13 cellular contexts compared by ENCODE assay signal in genomic region chr9:112327718-112328450, GRCh38. TPM values are rescaled to one million over a fixed set of nuclear protein-coding genes. Genes with fewer than 3 reads are reported as not detected.
DNase-seq lines count a peak whose midpoint lies in the region; ATAC-seq and TF ChIP-seq lines count a peak whose summit lies in the region.
"Had no signal": no experiment of that assay in that cellular context is flagged by ENCODE, and none has a peak within 500 bp of the region (broad histone marks: within the 10 kb centered on the region; RNA-seq: fewer than 3 reads in every experiment).

No MANE protein-coding gene starts in this region.

- no peak overlapping the region for H3K4me3 ChIP-seq in CD8-positive, alpha-beta T cell (ENCODE audit: low read depth, low read length)
- H3K4me3 ChIP-seq in left lung: no peak overlapping the region
- H3K4me3 ChIP-seq: tibial nerve had no signal

- no peak for TF ChIP-seq CTCF in CD8-positive, alpha-beta T cell (IDR thresholded peaks at IDR 0.05)
- TF ChIP-seq CTCF in HFFc6 (IDR thresholded peaks at IDR 0.05) (no peak), left lung (IDR thresholded peaks at IDR 0.05) (no peak)

- H3K27me3 ChIP-seq in CD8-positive, alpha-beta T cell (ENCODE audit: insufficient read depth, low read length): no peaks in the 10 kb centered on the region
- H3K27me3 ChIP-seq in left lung: no peaks in the 10 kb centered on the region
- H3K27me3 ChIP-seq: tibial nerve had no signal

- peaks cover 81% of the 10 kb centered on the region for H3K4me1 Mint-ChIP-seq in CD8-positive, alpha-beta T cell (ENCODE audit: low read depth)
- H3K4me1 Mint-ChIP-seq in HFFc6 (ENCODE audit: low read depth): peaks cover 50% of the 10 kb centered on the region
- H3K4me1 Mint-ChIP-seq in activated CD8-positive, alpha-beta T cell treated with anti-CD3 and anti-CD28 coated beads, Interleukin-2, amount 10 ng/mL, durations not matched to agents 7 days and 5 days (ENCODE audit: low read depth): peaks cover 59% of the 10 kb centered on the region

- H3K27ac Mint-ChIP-seq in CD8-positive, alpha-beta T cell: peak overlapping the region; percentile 39
- peak overlapping the region; percentile 29 for H3K27ac Mint-ChIP-seq in HFFc6
- H3K27ac Mint-ChIP-seq in activated CD8-positive, alpha-beta T cell treated with anti-CD3 and anti-CD28 coated beads, Interleukin-2, amount 10 ng/mL, durations not matched to agents 7 days and 5 days: peak overlapping the region; percentile 62

- H3K9me3 ChIP-seq in CD8-positive, alpha-beta T cell (ENCODE audit: low read length): no peaks in the 10 kb centered on the region
- no peaks in the 10 kb centered on the region for H3K9me3 ChIP-seq in left lung

- H3K36me3 ChIP-seq in CD8-positive, alpha-beta T cell (ENCODE audit: insufficient read depth, low read length): no peaks in the 10 kb centered on the region
- H3K36me3 ChIP-seq in left lung: no peaks in the 10 kb centered on the region

- no peak overlapping the region for H3K27ac ChIP-seq in CD8-positive, alpha-beta T cell (ENCODE audit: low read depth, low read length)
- no peak overlapping the region for H3K27ac ChIP-seq in left lung
- H3K27ac ChIP-seq: tibial nerve had no signal

- ATAC-seq in CD8-positive, alpha-beta T cell: no peak
- no peak for ATAC-seq in activated CD8-positive, alpha-beta T cell treated with anti-CD3 and anti-CD28 coated beads, Interleukin-2, amount 10 ng/mL, durations not matched to agents 7 days and 5 days
- peak; percentile 36 for ATAC-seq in left lung
- ATAC-seq: Right ventricle myocardium inferior had no signal

- H3K9me3 Mint-ChIP-seq in CD8-positive, alpha-beta T cell: peaks cover 12% of the 10 kb centered on the region
- no peaks in the 10 kb centered on the region for H3K9me3 Mint-ChIP-seq in HFFc6
- peaks cover 21% of the 10 kb centered on the region for H3K9me3 Mint-ChIP-seq in activated CD8-positive, alpha-beta T cell treated with anti-CD3 and anti-CD28 coated beads, Interleukin-2, amount 10 ng/mL, durations not matched to agents 7 days and 5 days (ENCODE audit: insufficient read depth)

- H3K27me3 Mint-ChIP-seq in CD8-positive, alpha-beta T cell (ENCODE audit: low read depth): no peaks in the 10 kb centered on the region
- H3K27me3 Mint-ChIP-seq in HFFc6 (ENCODE audit: insufficient read depth): no peaks in the 10 kb centered on the region
- no peaks in the 10 kb centered on the region for H3K27me3 Mint-ChIP-seq in activated CD8-positive, alpha-beta T cell treated with anti-CD3 and anti-CD28 coated beads, Interleukin-2, amount 10 ng/mL, durations not matched to agents 7 days and 5 days (ENCODE audit: low read depth)

- peaks cover 25% of the 10 kb centered on the region for H3K4me1 ChIP-seq in CD8-positive, alpha-beta T cell (ENCODE audit: insufficient read depth, low read length)
- peaks cover 9 to 63% of the 10 kb centered on the region in 2 donors for H3K4me1 ChIP-seq in left lung

- intact Hi-C loops in CD8-positive, alpha-beta T cell (cut with DNase I, micrococcal nuclease): loop anchor here in 1 of 2 experiments (5.0 to 10.0 kb wide), 2 partner anchors 34 to 103 kb away; no protein-coding TSS in a partner anchor
- intact Hi-C loops in left lung (cut with DNase I): no loop called here
- intact Hi-C loops in cardiac septum (cut with DNase I): no loop called here

- H3K4me3 Mint-ChIP-seq in CD8-positive, alpha-beta T cell: peak overlapping the region; percentile 3
- no peak overlapping the region for H3K4me3 Mint-ChIP-seq in HFFc6
- H3K4me3 Mint-ChIP-seq in activated CD8-positive, alpha-beta T cell treated with anti-CD3 and anti-CD28 coated beads, Interleukin-2, amount 10 ng/mL, durations not matched to agents 7 days and 5 days: no peak overlapping the region

- no peak for DNase-seq in CD8-positive, alpha-beta T cell
- DNase-seq in HFFc6: no peak
- DNase-seq in activated CD8-positive, alpha-beta T cell treated with anti-CD3 and anti-CD28 coated beads, Interleukin-2, amount 10 ng/mL, durations not matched to agents 7 days and 5 days: no peak
- DNase-seq in left lung: no peak
- no peak for DNase-seq in NK-92 (lab: John Stamatoyannopoulos, UW; ENCODE audit: unreplicated experiment)
- DNase-seq in cardiac septum (ENCODE audit: low spot score): no peak
- DNase-seq in DMS 273 treated with DMSO at 0.1 percent for 48 hours (lab: John Stamatoyannopoulos, UW): no peak
- no peak for DNase-seq in DMS 273 (lab: John Stamatoyannopoulos, UW; ENCODE audit: unreplicated experiment)
- DNase-seq: activated CD4-positive, alpha-beta T cell treated with anti-CD3 and anti-CD28 coated beads for 4 hours; DMS153; posterior cingulate gyrus had no signal

- POLR2A ChIA-PET in CD8-positive, alpha-beta T cell (lab: Charles Lee): interaction anchor here (1.1 kb wide), 1 partner anchor 32 kb away, joined by 4 read pairs; no protein-coding TSS in a partner anchor
- POLR2A ChIA-PET in activated CD8-positive, alpha-beta T cell treated with anti-CD3 and anti-CD28 coated beads, Interleukin-2, amount 10 ng/mL, durations not matched to agents 7 days and 5 days (lab: Charles Lee): interaction anchor here (0.5 to 1.2 kb wide), 3 partner anchors 12 to 846 kb away, joined by 3 to 4 read pairs (median 3); no protein-coding TSS in a partner anchor

- CTCF ChIA-PET in CD8-positive, alpha-beta T cell (lab: Charles Lee): interaction anchor here (1.0 to 1.5 kb wide), 3 partner anchors 34 to 230 kb away, joined by 3 to 6 read pairs (median 5); no protein-coding TSS in a partner anchor
- CTCF ChIA-PET in activated CD8-positive, alpha-beta T cell treated with anti-CD3 and anti-CD28 coated beads, Interleukin-2, amount 10 ng/mL, durations not matched to agents 7 days and 5 days (lab: Charles Lee): interaction anchor here (0.6 to 1.3 kb wide), 3 partner anchors 10 to 808 kb away, joined by 3 to 4 read pairs (median 4); no protein-coding TSS in a partner anchor

- H3K36me3 Mint-ChIP-seq in CD8-positive, alpha-beta T cell: peaks cover 32% of the 10 kb centered on the region
- peaks cover 16% of the 10 kb centered on the region for H3K36me3 Mint-ChIP-seq in HFFc6 (ENCODE audit: low read depth)
- H3K36me3 Mint-ChIP-seq in activated CD8-positive, alpha-beta T cell treated with anti-CD3 and anti-CD28 coated beads, Interleukin-2, amount 10 ng/mL, durations not matched to agents 7 days and 5 days (ENCODE audit: low read depth): peaks cover 58% of the 10 kb centered on the region

RNA-seq across cellular contexts. Expression of gene PTBP3, which starts 5.5 kb away (rescaled TPM):
- total RNA-seq in CD8-positive, alpha-beta T cell: 100 to 1,000 TPM in 1 of 2 experiments, 10 to 100 TPM in 1; 96.8 to 112 TPM
- 10 to 100 TPM; 31.1 to 52.5 (median 39.7) TPM for total RNA-seq in HFFc6 (2021; fragmentation: NEBNext Ultra II Directional; extraction: Animal tissue kit (Norgen Biotek cat#: 25700))
- total RNA-seq in activated CD8-positive, alpha-beta T cell treated with anti-CD3 and anti-CD28 coated beads, Interleukin-2, amount 10 ng/mL, durations not matched to agents 7 days and 5 days: 100 to 1,000 TPM; 156 to 176 TPM
- total RNA-seq in left lung: 10 to 100 TPM; 70.9 to 97.0 TPM
- total RNA-seq in cardiac septum: 20.8 TPM

RNA-seq across cellular contexts. Expression of gene HSDL2, which starts 52.0 kb away (rescaled TPM):
- total RNA-seq in CD8-positive, alpha-beta T cell: 1 to 10 TPM; 3.0 to 4.0 TPM
- 10 to 100 TPM; 31.7 to 38.6 (median 33.5) TPM for total RNA-seq in HFFc6 (2021; fragmentation: NEBNext Ultra II Directional; extraction: Animal tissue kit (Norgen Biotek cat#: 25700))
- 10 to 100 TPM; 28.9 to 29.8 TPM for total RNA-seq in activated CD8-positive, alpha-beta T cell treated with anti-CD3 and anti-CD28 coated beads, Interleukin-2, amount 10 ng/mL, durations not matched to agents 7 days and 5 days
- total RNA-seq in left lung: 10 to 100 TPM; 40.3 to 52.8 TPM
- 103 TPM for total RNA-seq in cardiac septum

Comparison
In these comparisons a context has a peak if more than half of its experiments do, and no peak if none do; other contexts are left out.
1. RNA of gene HSDL2, which starts 52.0 kb away (total RNA-seq): 103 TPM in cardiac septum (single experiment), 40.3 to 52.8 TPM in left lung, 31.7 to 38.6 TPM in HFFc6 and 28.9 to 29.8 TPM in activated CD8-positive, alpha-beta T cell treated with anti-CD3 and anti-CD28 coated beads, Interleukin-2, amount 10 ng/mL, durations not matched to agents 7 days and 5 days; 3.0 to 4.0 TPM in CD8-positive, alpha-beta T cell; every median in the first group is over 4 times any median in the second.
2. Peak in every context shown above with its lines, with median percentiles within 50 percentile points of each other: H3K27ac Mint-ChIP-seq.